In genomic region chr12:16857456-16857923, GRCh38 we compare ENCODE assay signal across 11 cellular contexts.
DNase-seq lines count a peak whose midpoint lies in the region; ATAC-seq, FAIRE-seq and TF ChIP-seq lines count a peak whose summit lies in the region.
"Had no signal": no experiment of that assay in that cellular context is flagged by ENCODE, and none has a peak within 500 bp of the region (broad histone marks: within the 10 kb centered on the region; RNA-seq: fewer than 3 reads in every experiment).

No MANE protein-coding gene starts in this region.

- DNase-seq in MM.1S = peak; percentile 39
- no peak for DNase-seq in spleen
- no peak for DNase-seq in NCI-H1092 treated with DMSO at 0.1 percent for 48 hours (lab: John Stamatoyannopoulos, UW)
- no peak for DNase-seq in pancreas
- DNase-seq in HAP-1 (ENCODE audit: low spot score in 2 of 2) = no peak
- DNase-seq: activated B cell treated with CpG ODN at 0.5 μM for 24 hours; activated effector memory CD4-positive, alpha-beta T cell treated with Interleukin-2 at 50 U/mL for 16 hours; NCI-H2029 treated with DMSO at 0.1 percent for 48 hours had no signal

- H3K27me3 ChIP-seq in MM.1S (replicated peaks; ENCODE audit: insufficient read depth, low read length) (no peaks in the 10 kb centered on the region), spleen (replicated peaks in 1 of 7) (no peaks in the 10 kb centered on the region), pancreas (no peaks in the 10 kb centered on the region), HAP-1 (ENCODE audit: low read depth) (no peaks in the 10 kb centered on the region)

- no peak for TF ChIP-seq POLR2A in spleen (IDR thresholded peaks at IDR 0.05)

- WGBS in spleen, 5 donors = 59 to 81% (median 69%) methylated on average over 1 of the region's 1 CpG
- WGBS in pancreas, 2 donors = 57 to 68% methylated on average over 1 of the region's 1 CpG

- H3F3A ChIP-seq in MM.1S (ENCODE audit: insufficient read depth, low read length) = no peaks in the 10 kb centered on the region

- peak overlapping the region; percentile 22; the same call in 1 of the 2 replicates for H2AFZ ChIP-seq in MM.1S (ENCODE audit: low read length)

- H3K27ac ChIP-seq in MM.1S (ENCODE audit: low read length) = peak overlapping the region; percentile 56; the same call in 1 of the 2 replicates
- H3K27ac ChIP-seq in spleen = no peak overlapping the region
- H3K27ac ChIP-seq in pancreas = no peak overlapping the region

- peak overlapping the region; percentile 55 for H3K4me2 ChIP-seq in MM.1S (ENCODE audit: low read depth, low read length)

- no peaks in the 10 kb centered on the region for H3K36me3 ChIP-seq in MM.1S (replicated peaks; ENCODE audit: insufficient read depth, low read length)
- H3K36me3 ChIP-seq in spleen = no peaks in the 10 kb centered on the region
- no peaks in the 10 kb centered on the region for H3K36me3 ChIP-seq in pancreas
- no peaks in the 10 kb centered on the region for H3K36me3 ChIP-seq in HAP-1 (replicated peaks)

- in situ Hi-C loops in HAP-1 (cut with MboI; ENCODE audit: low sequenced_read_pairs) = no loop called here

- TF ChIP-seq CTCF in MM.1S (IDR thresholded peaks at IDR 0.05; ENCODE audit: low read length) = no peak
- TF ChIP-seq CTCF in spleen (IDR thresholded peaks at IDR 0.05 in 8 of 11, conservative IDR thresholded peaks at IDR 0.05 in 3 of 11) = no peak
- no peak for TF ChIP-seq CTCF in pancreas (IDR thresholded peaks at IDR 0.05)

- H3K9ac ChIP-seq in MM.1S (ENCODE audit: low read length) = no peak overlapping the region

- H3K9me2 ChIP-seq in MM.1S (replicated peaks; ENCODE audit: insufficient read depth, low read length) = no peaks in the 10 kb centered on the region

- H4K20me1 ChIP-seq in MM.1S (ENCODE audit: insufficient read depth, low read length) = no peaks in the 10 kb centered on the region

- no peak for FAIRE-seq in pancreas (lab: Jason Lieb, UNC)

- peak; percentile 98 for ATAC-seq in GM18517 (IDR thresholded peaks at IDR 0.05; ENCODE audit: unreplicated experiment)
- ATAC-seq in GM21367 (IDR thresholded peaks at IDR 0.05; ENCODE audit: unreplicated experiment) = peak; percentile 90
- ATAC-seq in HG02973 (IDR thresholded peaks at IDR 0.05; ENCODE audit: unreplicated experiment) = peak; percentile 98
- no peak for ATAC-seq in pancreas

- no peaks in the 10 kb centered on the region for H3K79me2 ChIP-seq in MM.1S (ENCODE audit: low read length)

- no peak overlapping the region for H3K4me3 ChIP-seq in MM.1S (ENCODE audit: low read length)
- H3K4me3 ChIP-seq in spleen = no peak overlapping the region
- H3K4me3 ChIP-seq in pancreas = no peak overlapping the region
- H3K4me3 ChIP-seq in HAP-1 = no peak overlapping the region

- H3K9me3 ChIP-seq in MM.1S (replicated peaks; ENCODE audit: insufficient read depth, low read length) (no peaks in the 10 kb centered on the region), spleen (peaks cover 0 to 5% (median 0%) of the 10 kb centered on the region in 8 donors), pancreas (no peaks in the 10 kb centered on the region), HAP-1 (no peaks in the 10 kb centered on the region)

- H3K4me1 ChIP-seq in MM.1S (ENCODE audit: low read length) (peaks cover 14% of the 10 kb centered on the region), spleen (no peaks in the 10 kb centered on the region), pancreas (no peaks in the 10 kb centered on the region), HAP-1 (peaks cover 7% of the 10 kb centered on the region)

- intact Hi-C loops in spleen (cut with DNase I; ENCODE audit: low total_unique reads) (no loop called here), pancreas (cut with DNase I) (no loop called here)

Comparison
In these comparisons a context has a peak if more than half of its experiments do, and no peak if none do; other contexts are left out.
1. ATAC-seq: peak in GM18517 (single experiment), GM21367 (single experiment) and HG02973 (single experiment); none in pancreas (0 of 4).